ENCODE assay signal across 10 cellular contexts in genomic region chr9:94097788-94098413, GRCh38. TPM values are rescaled to one million over a fixed set of nuclear protein-coding genes. Genes with fewer than 3 reads are reported as not detected.
A peak's percentile ranks its signal among the peaks of the same experiment; 100 is the strongest.
DNase-seq lines count a peak whose midpoint lies in the region; ATAC-seq and TF ChIP-seq lines count a peak whose summit lies in the region.
"Had no signal": no experiment of that assay in that cellular context is flagged by ENCODE, and none has a peak within 500 bp of the region (broad histone marks: within the 10 kb centered on the region; RNA-seq: fewer than 3 reads in every experiment).

No MANE protein-coding gene starts in this region.

- H3K36me3 Mint-ChIP-seq in activated CD8-positive, alpha-beta T cell treated with anti-CD3 and anti-CD28 coated beads, Interleukin-2, amount 10 ng/mL, durations not matched to agents 7 days and 5 days (ENCODE audit: low read depth) = peaks cover 2% of the 10 kb centered on the region

- no peak overlapping the region for H3K4me3 Mint-ChIP-seq in activated CD8-positive, alpha-beta T cell treated with anti-CD3 and anti-CD28 coated beads, Interleukin-2, amount 10 ng/mL, durations not matched to agents 7 days and 5 days
- H3K4me3 Mint-ChIP-seq: memory B cell had no signal

- no peak for TF ChIP-seq CTCF in HEK293 (tag by site-specific recombination; IDR thresholded peaks at IDR 0.05)

- H3K9ac ChIP-seq in adipocyte (ENCODE audit: low read length) = no peak overlapping the region

- H3K9me3 ChIP-seq in HEK293 (ENCODE audit: control insufficient read depth, insufficient read depth, low read depth, low read length) (no peaks in the 10 kb centered on the region), adipocyte (ENCODE audit: control insufficient read depth, low read length) (no peaks in the 10 kb centered on the region)

- H3K27ac Mint-ChIP-seq in activated CD8-positive, alpha-beta T cell treated with anti-CD3 and anti-CD28 coated beads, Interleukin-2, amount 10 ng/mL, durations not matched to agents 7 days and 5 days = no peak overlapping the region
- H3K27ac Mint-ChIP-seq: memory B cell had no signal

- peaks cover 0 to 24% of the 10 kb centered on the region in 2 experiments; a peak in 2 of 3 replicates for H3K36me3 ChIP-seq in HEK293 (ENCODE audit: control insufficient read depth in 2 of 2, insufficient read depth in 1 of 2, low read length in 2 of 2)
- H3K36me3 ChIP-seq in adipocyte (ENCODE audit: control insufficient read depth, insufficient read depth, low read length, severe bottlenecking) = peaks cover 15% of the 10 kb centered on the region

- H3K27ac ChIP-seq in HEK293 (ENCODE audit: extremely low read depth, low read depth, low read length) = no peak overlapping the region

- no peak for ATAC-seq in activated CD8-positive, alpha-beta T cell treated with anti-CD3 and anti-CD28 coated beads, Interleukin-2, amount 10 ng/mL, durations not matched to agents 7 days and 5 days
- ATAC-seq: activated CD4-positive, CD25-positive, alpha-beta regulatory T cell treated with anti-CD3 and anti-CD28 coated beads, Interleukin-2, amount 50 U/mL, for 24 hours had no signal

- H3K27me3 Mint-ChIP-seq in activated CD8-positive, alpha-beta T cell treated with anti-CD3 and anti-CD28 coated beads, Interleukin-2, amount 10 ng/mL, durations not matched to agents 7 days and 5 days (ENCODE audit: low read depth) = no peaks in the 10 kb centered on the region
- H3K27me3 Mint-ChIP-seq: memory B cell had no signal

- H3K9me3 Mint-ChIP-seq in activated CD8-positive, alpha-beta T cell treated with anti-CD3 and anti-CD28 coated beads, Interleukin-2, amount 10 ng/mL, durations not matched to agents 7 days and 5 days (ENCODE audit: insufficient read depth) = no peaks in the 10 kb centered on the region
- H3K9me3 Mint-ChIP-seq: memory B cell had no signal

- POLR2A ChIA-PET in HEK293 (lab: Yijun Ruan, JAX) = no interaction called here
- POLR2A ChIA-PET in activated CD8-positive, alpha-beta T cell treated with anti-CD3 and anti-CD28 coated beads, Interleukin-2, amount 10 ng/mL, durations not matched to agents 7 days and 5 days (lab: Charles Lee) = interaction anchor here (0.9 kb wide), 1 partner anchor 9 kb away, joined by 11 read pairs; no protein-coding TSS in a partner anchor

- peaks cover 11% of the 10 kb centered on the region for H3K4me1 Mint-ChIP-seq in activated CD8-positive, alpha-beta T cell treated with anti-CD3 and anti-CD28 coated beads, Interleukin-2, amount 10 ng/mL, durations not matched to agents 7 days and 5 days (ENCODE audit: low read depth)
- H3K4me1 Mint-ChIP-seq: memory B cell had no signal

- H3K4me1 ChIP-seq in HEK293 (ENCODE audit: control insufficient read depth, insufficient read depth, low read length) = no peaks in the 10 kb centered on the region
- peaks cover 10% of the 10 kb centered on the region for H3K4me1 ChIP-seq in adipocyte (ENCODE audit: control insufficient read depth, insufficient read depth, low read length)

- H3K27me3 ChIP-seq in adipocyte (replicated peaks; ENCODE audit: control insufficient read depth, insufficient read depth, low read length) = no peaks in the 10 kb centered on the region

- CTCF ChIA-PET in HEK293 (lab: Yijun Ruan, JAX) = interaction anchor here (1.0 kb wide), 1 partner anchor 11 kb away, joined by 3 read pairs; no protein-coding TSS in a partner anchor
- CTCF ChIA-PET in activated CD8-positive, alpha-beta T cell treated with anti-CD3 and anti-CD28 coated beads, Interleukin-2, amount 10 ng/mL, durations not matched to agents 7 days and 5 days (lab: Charles Lee) = no interaction called here

- H3K4me3 ChIP-seq in HEK293 (ENCODE audit: low read depth, low read length) (no peak overlapping the region), adipocyte (ENCODE audit: low read length) (no peak overlapping the region)

- DNase-seq in adipocyte (ENCODE audit: low read depth) (peak; percentile 78), fibroblast of the conjunctiva (ENCODE audit: low read depth) (peak; percentile 83), superior temporal gyrus (ENCODE audit: extremely low spot score) (peak; percentile 49), C1 segment of cervical spinal cord (lab: John Stamatoyannopoulos, UW) (no peak), NCI-H748 (lab: John Stamatoyannopoulos, UW; ENCODE audit: unreplicated experiment) (no peak)
- no peak for DNase-seq in activated CD8-positive, alpha-beta T cell treated with anti-CD3 and anti-CD28 coated beads, Interleukin-2, amount 10 ng/mL, durations not matched to agents 7 days and 5 days
- DNase-seq: SIG-M5 had no signal

TF ChIP-seq in HEK293, 187 proteins besides CTCF, POLR2A, EP300 and RAD21:
- TF ChIP-seq SCRT2 (tag by site-specific recombination; IDR thresholded peaks at IDR 0.05) (0 out of 2 replicates have a peak, but pooled peaks have one; percentile 22), ZNF837 (tag by site-specific recombination; IDR thresholded peaks at IDR 0.05) (no peak)

RNA-seq across cellular contexts. Expression of gene PTPDC1, which starts 13.6 kb away (rescaled TPM):
- total RNA-seq in activated CD8-positive, alpha-beta T cell treated with anti-CD3 and anti-CD28 coated beads, Interleukin-2, amount 10 ng/mL, durations not matched to agents 7 days and 5 days = 1 to 10 TPM; 5.5 to 5.7 TPM

Comparison
In these comparisons a context has a peak if more than half of its experiments do, and no peak if none do; other contexts are left out.
1. DNase-seq: peak in adipocyte (single experiment), fibroblast of the conjunctiva (single experiment) and superior temporal gyrus (single experiment); none in activated CD8-positive, alpha-beta T cell treated with anti-CD3 and anti-CD28 coated beads, Interleukin-2, amount 10 ng/mL, durations not matched to agents 7 days and 5 days (single experiment), C1 segment of cervical spinal cord (0 of 14) and NCI-H748 (single experiment).